1 cellular context compared by ENCODE assay signal in genomic region chr6:1379026-1379809, GRCh38.
TF ChIP-seq lines count a peak whose summit lies in the region.

No MANE protein-coding gene starts in this region.

TF ChIP-seq in K562, 482 proteins besides CTCF, POLR2A, EP300 and RAD21 (continued from another document):
- TF ChIP-seq CBX8 (IDR thresholded peaks at IDR 0.05; ENCODE audit: borderline replicate concordance, extremely low read depth, low read depth, low read length, poor library complexity, severe bottlenecking): peak; percentile 87
- no peak for TF ChIP-seq ZNF239 (CRISPR knock-in tag; IDR thresholded peaks at IDR 0.05)
